24 cellular contexts compared by ENCODE assay signal in the genomic region with DNA sequence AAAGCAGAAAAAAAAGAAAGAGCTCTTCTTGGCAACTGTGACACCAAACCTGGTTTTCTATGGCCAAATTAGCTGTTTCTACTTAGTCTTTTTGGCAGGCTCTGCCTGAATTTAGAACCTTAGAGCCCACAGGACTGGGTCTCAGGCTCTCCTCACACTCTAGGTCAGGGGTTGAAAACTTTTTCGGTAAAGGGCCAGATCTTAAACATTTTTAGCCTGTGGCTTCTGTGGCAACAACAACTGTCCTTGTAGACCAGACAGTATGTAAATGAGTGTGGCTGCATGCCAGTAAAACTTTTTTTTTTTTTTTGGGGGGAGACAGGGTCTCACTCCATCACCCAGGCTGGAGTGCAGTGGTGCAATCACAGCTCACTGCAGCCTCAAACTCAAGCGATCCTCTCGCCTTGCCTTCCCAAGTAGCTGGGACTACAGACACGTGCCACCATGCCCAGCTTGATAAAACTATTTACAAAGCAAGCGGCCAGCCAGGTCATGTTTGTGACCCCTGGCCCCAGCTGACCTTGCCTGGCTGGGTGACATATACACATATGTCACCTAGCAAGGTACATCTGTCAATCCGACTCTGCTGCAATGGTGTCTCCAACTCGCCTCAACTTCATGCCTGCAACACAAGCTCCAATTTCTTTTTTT. TPM values are rescaled to one million over a fixed set of nuclear protein-coding genes. Genes with fewer than 3 reads are reported as not detected.
DNase-seq lines count a peak whose midpoint lies in the region; ATAC-seq lines count a peak whose summit lies in the region.
"Had no signal": no experiment of that assay in that cellular context is flagged by ENCODE, and none has a peak within 500 bp of the region (broad histone marks: within the 10 kb centered on the region; RNA-seq: fewer than 3 reads in every experiment).

No MANE protein-coding gene starts in this region.

- no peaks in the 10 kb centered on the region for H3K4me1 Mint-ChIP-seq in activated T-cell treated with anti-CD3 and anti-CD28 coated beads, Interleukin-2, amount 50 U/mL, for 4 hours (ENCODE audit: low read depth)
- H3K4me1 Mint-ChIP-seq: activated naive CD8-positive, alpha-beta T cell treated with anti-CD3 and anti-CD28 coated beads, Interleukin-2, amount 10 ng/mL, durations not matched to agents 7 days and 5 days; neural progenitor cell; stimulated activated memory B cell treated with anti-CD40 and anti-IgM and Interleukin-4, amounts not matched to agents 10 μg/mL and 1 μg/mL and 100 μg/mL, for 72 hours had no signal

- no peaks in the 10 kb centered on the region for H3K36me3 Mint-ChIP-seq in activated T-cell treated with anti-CD3 and anti-CD28 coated beads, Interleukin-2, amount 50 U/mL, for 4 hours (ENCODE audit: insufficient read depth)
- H3K36me3 Mint-ChIP-seq: activated naive CD8-positive, alpha-beta T cell treated with anti-CD3 and anti-CD28 coated beads, Interleukin-2, amount 10 ng/mL, durations not matched to agents 7 days and 5 days; neural progenitor cell; stimulated activated memory B cell treated with anti-CD40 and anti-IgM and Interleukin-4, amounts not matched to agents 10 μg/mL and 1 μg/mL and 100 μg/mL, for 72 hours had no signal

- DNase-seq in NAMALWA (ENCODE audit: low spot score): peak; percentile 30
- DNase-seq in posterior vena cava (ENCODE audit: low spot score): peak; percentile 55
- DNase-seq in NCI-H226: no peak
- no peak for DNase-seq in activated T-cell treated with anti-CD3 and anti-CD28 coated beads, Interleukin-2, amount 50 U/mL, for 4 hours
- no peak for DNase-seq in activated naive CD4-positive, alpha-beta T cell treated with Interleukin-2 at 50 U/mL for 16 hours
- no peak for DNase-seq in COLO668 (lab: John Stamatoyannopoulos, UW; ENCODE audit: unreplicated experiment)
- DNase-seq: activated CD4-positive, CD25-positive, alpha-beta regulatory T cell; activated CD8-positive, alpha-beta T cell treated with anti-CD3 and anti-CD28 coated beads, Interleukin-2, amount 10 ng/mL, durations not matched to agents 7 days and 5 days; activated naive CD8-positive, alpha-beta T cell treated with anti-CD3 and anti-CD28 coated beads, Interleukin-2, amount 10 ng/mL, durations not matched to agents 7 days and 5 days; H9; NCI-H1092 treated with DMSO at 0.1 percent for 48 hours; NCI-H2081 treated with DMSO at 0.1 percent for 48 hours; NCI-H510A treated with DMSO at 0.1 percent for 48 hours had no signal

- H3K27me3 Mint-ChIP-seq in activated T-cell treated with anti-CD3 and anti-CD28 coated beads, Interleukin-2, amount 50 U/mL, for 4 hours (ENCODE audit: low read depth): peaks cover 14% of the 10 kb centered on the region
- H3K27me3 Mint-ChIP-seq: activated naive CD8-positive, alpha-beta T cell treated with anti-CD3 and anti-CD28 coated beads, Interleukin-2, amount 10 ng/mL, durations not matched to agents 7 days and 5 days; dendritic cell treated with granulocyte-macrophage colony-stimulating factor and Interleukin-4, amounts not matched to agents 40 ng/mL and 50 ng/mL, for 4 days had no signal

- ATAC-seq in GM19025 (IDR thresholded peaks at IDR 0.05; ENCODE audit: low read depth, unreplicated experiment) (peak; percentile 56), HG02798 (IDR thresholded peaks at IDR 0.05; ENCODE audit: poor library complexity, unreplicated experiment) (peak; percentile 57)
- ATAC-seq in activated T-cell treated with anti-CD3 and anti-CD28 coated beads, Interleukin-2, amount 50 U/mL, for 4 hours: no peak
- ATAC-seq: activated CD8-positive, alpha-beta T cell treated with anti-CD3 and anti-CD28 coated beads, Interleukin-2, amount 10 ng/mL, durations not matched to agents 7 days and 5 days; K562; stimulated activated memory B cell treated with anti-CD40 and anti-IgM and Interleukin-4, amounts not matched to agents 10 μg/mL and 1 μg/mL and 100 μg/mL, for 72 hours had no signal

- no peaks in the 10 kb centered on the region for H3K9me3 Mint-ChIP-seq in activated T-cell treated with anti-CD3 and anti-CD28 coated beads, Interleukin-2, amount 50 U/mL, for 4 hours
- H3K9me3 Mint-ChIP-seq: activated naive CD8-positive, alpha-beta T cell treated with anti-CD3 and anti-CD28 coated beads, Interleukin-2, amount 10 ng/mL, durations not matched to agents 7 days and 5 days; dendritic cell treated with granulocyte-macrophage colony-stimulating factor and Interleukin-4, amounts not matched to agents 40 ng/mL and 50 ng/mL, for 4 days; H9; neural progenitor cell; stimulated activated memory B cell treated with anti-CD40 and anti-IgM and Interleukin-4, amounts not matched to agents 10 μg/mL and 1 μg/mL and 100 μg/mL, for 72 hours had no signal

- no peak overlapping the region for H3K4me3 Mint-ChIP-seq in activated T-cell treated with anti-CD3 and anti-CD28 coated beads, Interleukin-2, amount 50 U/mL, for 4 hours
- H3K4me3 Mint-ChIP-seq: activated CD8-positive, alpha-beta T cell treated with anti-CD3 and anti-CD28 coated beads, Interleukin-2, amount 10 ng/mL, durations not matched to agents 7 days and 5 days; activated naive CD8-positive, alpha-beta T cell treated with anti-CD3 and anti-CD28 coated beads, Interleukin-2, amount 10 ng/mL, durations not matched to agents 7 days and 5 days; dendritic cell treated with granulocyte-macrophage colony-stimulating factor and Interleukin-4, amounts not matched to agents 40 ng/mL and 50 ng/mL, for 4 days; H9; neural progenitor cell; stimulated activated memory B cell treated with anti-CD40 and anti-IgM and Interleukin-4, amounts not matched to agents 10 μg/mL and 1 μg/mL and 100 μg/mL, for 72 hours had no signal

- intact Hi-C loops in posterior vena cava (cut with DNase I): no loop called here

RNA-seq across cellular contexts. Expression of gene KPNA7, which starts 17.4 kb away (rescaled TPM):
- total RNA-seq in posterior vena cava: not detected
- not detected for total RNA-seq in activated T-cell treated with anti-CD3 and anti-CD28 coated beads, Interleukin-2, amount 50 U/mL, for 4 hours
- total RNA-seq: activated CD8-positive, alpha-beta T cell treated with anti-CD3 and anti-CD28 coated beads, Interleukin-2, amount 10 ng/mL, durations not matched to agents 7 days and 5 days; activated naive CD8-positive, alpha-beta T cell treated with anti-CD3 and anti-CD28 coated beads, Interleukin-2, amount 10 ng/mL, durations not matched to agents 7 days and 5 days; fibroblast of villous mesenchyme; H9; K562; mesenteric fat pad; renal cortical epithelial cell; SJSA1; T-helper 2 cell treated with Interferon-gamma antibody and Interleukin-4, amounts not matched to agents 100 ng/mL and 5 ng/mL, for 36 hours had no signal

RNA-seq across cellular contexts. Expression of gene SMURF1, which starts 46.6 kb away (rescaled TPM):
- total RNA-seq in posterior vena cava: 10 to 100 TPM; 25.0 to 27.2 TPM
- 10 to 100 TPM; 15.1 to 18.1 (median 17.1) TPM for total RNA-seq in activated T-cell treated with anti-CD3 and anti-CD28 coated beads, Interleukin-2, amount 50 U/mL, for 4 hours

Comparison
In these comparisons a context has a peak if more than half of its experiments do, and no peak if none do; other contexts are left out.
1. ATAC-seq: peak in GM19025 (single experiment) and HG02798 (single experiment); none in activated T-cell treated with anti-CD3 and anti-CD28 coated beads, Interleukin-2, amount 50 U/mL, for 4 hours (0 of 2).
2. DNase-seq: peak in NAMALWA (single experiment) and posterior vena cava (single experiment); none in NCI-H226 (single experiment), activated T-cell treated with anti-CD3 and anti-CD28 coated beads, Interleukin-2, amount 50 U/mL, for 4 hours (single experiment), activated naive CD4-positive, alpha-beta T cell treated with Interleukin-2 at 50 U/mL for 16 hours (single experiment) and COLO668 (single experiment).